19 cellular contexts compared by ENCODE assay signal in the genomic region with DNA sequence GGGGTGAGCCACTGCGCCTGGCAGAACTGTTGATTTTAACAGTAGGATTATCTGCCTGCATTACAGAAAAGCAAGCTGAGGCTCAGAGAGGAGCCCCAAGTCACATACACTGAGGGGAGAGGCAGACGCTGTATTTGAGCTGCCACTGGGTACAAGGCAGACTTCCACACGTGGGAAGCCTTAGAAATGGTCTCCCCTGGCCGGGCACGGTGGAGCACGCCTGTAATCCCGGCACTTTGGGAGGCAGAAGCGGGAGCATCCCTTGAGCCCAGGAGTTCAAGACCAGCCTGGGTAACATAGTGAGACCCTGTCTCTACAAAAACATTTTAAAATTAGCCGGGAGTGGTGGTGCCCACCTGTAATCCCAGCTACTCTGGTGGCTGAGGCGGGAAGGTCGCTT. TPM values are rescaled to one million over a fixed set of nuclear protein-coding genes. Genes with fewer than 3 reads are reported as not detected.
DNase-seq lines count a peak whose midpoint lies in the region; ATAC-seq, FAIRE-seq and TF ChIP-seq lines count a peak whose summit lies in the region.
"Had no signal": no experiment of that assay in that cellular context is flagged by ENCODE, and none has a peak within 500 bp of the region (broad histone marks: within the 10 kb centered on the region; RNA-seq: fewer than 3 reads in every experiment).

No MANE protein-coding gene starts in this region.

- H3K4me1 Mint-ChIP-seq in activated CD4-positive, alpha-beta T cell treated with anti-CD3 and anti-CD28 coated beads, Interleukin-2, amount 10 ng/mL, durations not matched to agents 7 days and 5 days, result peaks cover 9% of the 10 kb centered on the region
- H3K4me1 Mint-ChIP-seq in activated CD4-positive, alpha-beta T cell treated with anti-CD3 and anti-CD28 coated beads for 36 hours, result no peaks in the 10 kb centered on the region
- peaks cover 0 to 12% (median 7%) of the 10 kb centered on the region in 3 donors for H3K4me1 Mint-ChIP-seq in CD8-positive, alpha-beta memory T cell
- H3K4me1 Mint-ChIP-seq in activated T-helper 17 cell treated with anti-CD3 and anti-CD28 coated beads, Interleukin-2, amount 50 U/mL, for 72 hours, result no peaks in the 10 kb centered on the region
- H3K4me1 Mint-ChIP-seq in naive thymus-derived CD8-positive, alpha-beta T cell, result peaks cover 0 to 13% (median 7%) of the 10 kb centered on the region in 4 donors

- H3K4me1 ChIP-seq in CD8-positive, alpha-beta memory T cell (ENCODE audit: insufficient read depth, low read length), result no peaks in the 10 kb centered on the region

- no peak overlapping the region for H3K27ac Mint-ChIP-seq in activated CD4-positive, alpha-beta T cell treated with anti-CD3 and anti-CD28 coated beads, Interleukin-2, amount 10 ng/mL, durations not matched to agents 7 days and 5 days
- no peak overlapping the region for H3K27ac Mint-ChIP-seq in activated CD4-positive, alpha-beta T cell treated with anti-CD3 and anti-CD28 coated beads for 36 hours
- no peak overlapping the region for H3K27ac Mint-ChIP-seq in CD8-positive, alpha-beta memory T cell
- H3K27ac Mint-ChIP-seq in activated T-helper 17 cell treated with anti-CD3 and anti-CD28 coated beads, Interleukin-2, amount 50 U/mL, for 72 hours, result no peak overlapping the region
- H3K27ac Mint-ChIP-seq in naive thymus-derived CD8-positive, alpha-beta T cell, result peak overlapping the region in 1 of 10 donors; percentile 31

- no peak for DNase-seq in activated CD4-positive, alpha-beta T cell treated with anti-CD3 and anti-CD28 coated beads, Interleukin-2, amount 10 ng/mL, durations not matched to agents 7 days and 5 days
- no peak for DNase-seq in activated CD4-positive, alpha-beta T cell treated with anti-CD3 and anti-CD28 coated beads for 36 hours
- DNase-seq in CD8-positive, alpha-beta memory T cell, result no peak
- DNase-seq in naive thymus-derived CD8-positive, alpha-beta T cell, result no peak
- DNase-seq in NCI-H1105 (lab: John Stamatoyannopoulos, UW), result no peak
- DNase-seq in D721Med (ENCODE audit: insufficient read length, low spot score), result no peak
- DNase-seq: activated CD4-positive, alpha-beta T cell treated with anti-CD3 and anti-CD28 coated beads for 4 hours; activated effector memory CD4-positive, alpha-beta T cell treated with Interleukin-2 at 50 U/mL for 16 hours; brain microvascular endothelial cell; Calu3; HCEC 1CT; NCI-H2081; NCI-H510A; right cardiac atrium; T1000 had no signal

- CTCF ChIA-PET in activated CD4-positive, alpha-beta T cell treated with anti-CD3 and anti-CD28 coated beads, Interleukin-2, amount 10 ng/mL, durations not matched to agents 7 days and 5 days (lab: Charles Lee), result no interaction called here
- CTCF ChIA-PET in activated CD4-positive, alpha-beta T cell treated with anti-CD3 and anti-CD28 coated beads for 36 hours (lab: Charles Lee), result interaction anchor here (1.1 kb wide), 1 partner anchor 109 kb away, joined by 3 read pairs; no protein-coding TSS in a partner anchor
- CTCF ChIA-PET in CD8-positive, alpha-beta memory T cell (lab: Charles Lee), result interaction anchor here (1.6 kb wide), 1 partner anchor 16 kb away, joined by 4 read pairs; no protein-coding TSS in a partner anchor

- no peak overlapping the region for H3K27ac ChIP-seq in CD8-positive, alpha-beta memory T cell (ENCODE audit: low read depth, low read length)
- H3K27ac ChIP-seq: brain microvascular endothelial cell, esophagus muscularis mucosa had no signal

- H3K27me3 ChIP-seq in CD8-positive, alpha-beta memory T cell (ENCODE audit: insufficient read depth, low read length, poor library complexity, severe bottlenecking), result no peaks in the 10 kb centered on the region
- H3K27me3 ChIP-seq: brain microvascular endothelial cell had no signal

- FAIRE-seq in D721Med (lab: Jason Lieb, UNC), result no peak
- FAIRE-seq: islet of Langerhans had no signal

- no peaks in the 10 kb centered on the region for H3K36me3 ChIP-seq in CD8-positive, alpha-beta memory T cell (ENCODE audit: insufficient read depth, low read length)
- H3K36me3 ChIP-seq: brain microvascular endothelial cell, esophagus muscularis mucosa had no signal

- H3K9me3 ChIP-seq in CD8-positive, alpha-beta memory T cell (ENCODE audit: low read length), result no peaks in the 10 kb centered on the region
- H3K9me3 ChIP-seq: esophagus muscularis mucosa had no signal

- no peaks in the 10 kb centered on the region for H3K9me3 Mint-ChIP-seq in activated CD4-positive, alpha-beta T cell treated with anti-CD3 and anti-CD28 coated beads, Interleukin-2, amount 10 ng/mL, durations not matched to agents 7 days and 5 days
- H3K9me3 Mint-ChIP-seq in activated CD4-positive, alpha-beta T cell treated with anti-CD3 and anti-CD28 coated beads for 36 hours (ENCODE audit: low read depth), result no peaks in the 10 kb centered on the region
- no peaks in the 10 kb centered on the region for H3K9me3 Mint-ChIP-seq in CD8-positive, alpha-beta memory T cell
- H3K9me3 Mint-ChIP-seq in activated T-helper 17 cell treated with anti-CD3 and anti-CD28 coated beads, Interleukin-2, amount 50 U/mL, for 72 hours, result no peaks in the 10 kb centered on the region
- peaks cover 0 to 1% (median 0%) of the 10 kb centered on the region in 9 donors for H3K9me3 Mint-ChIP-seq in naive thymus-derived CD8-positive, alpha-beta T cell

- POLR2A ChIA-PET in activated CD4-positive, alpha-beta T cell treated with anti-CD3 and anti-CD28 coated beads, Interleukin-2, amount 10 ng/mL, durations not matched to agents 7 days and 5 days (lab: Charles Lee), result no interaction called here
- POLR2A ChIA-PET in activated CD4-positive, alpha-beta T cell treated with anti-CD3 and anti-CD28 coated beads for 36 hours (lab: Charles Lee), result interaction anchor here (0.5 kb wide), 1 partner anchor 90 kb away, joined by 4 read pairs; no protein-coding TSS in a partner anchor
- POLR2A ChIA-PET in CD8-positive, alpha-beta memory T cell (lab: Charles Lee), result no interaction called here
- POLR2A ChIA-PET in naive thymus-derived CD8-positive, alpha-beta T cell (lab: Charles Lee), result interaction anchor here (1.2 kb wide), 1 partner anchor 8 kb away, joined by 3 read pairs; no protein-coding TSS in a partner anchor

- no peak for ATAC-seq in activated CD4-positive, alpha-beta T cell treated with anti-CD3 and anti-CD28 coated beads for 36 hours
- ATAC-seq in activated T-helper 17 cell treated with anti-CD3 and anti-CD28 coated beads, Interleukin-2, amount 50 U/mL, for 72 hours (replicated peaks), result no peak
- no peak for ATAC-seq in naive thymus-derived CD8-positive, alpha-beta T cell
- ATAC-seq in GM19035 (IDR thresholded peaks at IDR 0.05; ENCODE audit: unreplicated experiment), result no peak

- H3K4me3 Mint-ChIP-seq in activated CD4-positive, alpha-beta T cell treated with anti-CD3 and anti-CD28 coated beads, Interleukin-2, amount 10 ng/mL, durations not matched to agents 7 days and 5 days, result peak overlapping the region; percentile 45
- no peak overlapping the region for H3K4me3 Mint-ChIP-seq in activated CD4-positive, alpha-beta T cell treated with anti-CD3 and anti-CD28 coated beads for 36 hours
- H3K4me3 Mint-ChIP-seq in CD8-positive, alpha-beta memory T cell, result peak overlapping the region; percentile 47 to 80 (median 61)
- H3K4me3 Mint-ChIP-seq in activated T-helper 17 cell treated with anti-CD3 and anti-CD28 coated beads, Interleukin-2, amount 50 U/mL, for 72 hours, result peak overlapping the region; percentile 57
- H3K4me3 Mint-ChIP-seq in naive thymus-derived CD8-positive, alpha-beta T cell, result peak overlapping the region; percentile 39 to 70 (median 62)

- TF ChIP-seq CTCF in D721Med (IDR thresholded peaks at IDR 0.05; ENCODE audit: insufficient read depth, missing control alignments), result no peak

- H3K4me3 ChIP-seq in CD8-positive, alpha-beta memory T cell (ENCODE audit: low read length), result no peak overlapping the region

- H3K27me3 Mint-ChIP-seq in activated CD4-positive, alpha-beta T cell treated with anti-CD3 and anti-CD28 coated beads, Interleukin-2, amount 10 ng/mL, durations not matched to agents 7 days and 5 days, result peaks cover 5% of the 10 kb centered on the region
- peaks cover 11% of the 10 kb centered on the region for H3K27me3 Mint-ChIP-seq in activated CD4-positive, alpha-beta T cell treated with anti-CD3 and anti-CD28 coated beads for 36 hours
- H3K27me3 Mint-ChIP-seq in CD8-positive, alpha-beta memory T cell, result peaks cover 1 to 8% of the 10 kb centered on the region in 2 donors
- no peaks in the 10 kb centered on the region for H3K27me3 Mint-ChIP-seq in activated T-helper 17 cell treated with anti-CD3 and anti-CD28 coated beads, Interleukin-2, amount 50 U/mL, for 72 hours
- peaks cover 0 to 3% (median 0%) of the 10 kb centered on the region in 5 donors for H3K27me3 Mint-ChIP-seq in naive thymus-derived CD8-positive, alpha-beta T cell

- H3K36me3 Mint-ChIP-seq in activated CD4-positive, alpha-beta T cell treated with anti-CD3 and anti-CD28 coated beads, Interleukin-2, amount 10 ng/mL, durations not matched to agents 7 days and 5 days (ENCODE audit: low read depth), result no peaks in the 10 kb centered on the region
- no peaks in the 10 kb centered on the region for H3K36me3 Mint-ChIP-seq in activated CD4-positive, alpha-beta T cell treated with anti-CD3 and anti-CD28 coated beads for 36 hours (ENCODE audit: low read depth)
- H3K36me3 Mint-ChIP-seq in CD8-positive, alpha-beta memory T cell, result no peaks in the 10 kb centered on the region
- no peaks in the 10 kb centered on the region for H3K36me3 Mint-ChIP-seq in activated T-helper 17 cell treated with anti-CD3 and anti-CD28 coated beads, Interleukin-2, amount 50 U/mL, for 72 hours (ENCODE audit: low read depth)
- H3K36me3 Mint-ChIP-seq in naive thymus-derived CD8-positive, alpha-beta T cell, result no peaks in the 10 kb centered on the region

- intact Hi-C loops in activated CD4-positive, alpha-beta T cell treated with anti-CD3 and anti-CD28 coated beads for 36 hours (cut with DNase I, micrococcal nuclease), result loop anchor here in 1 of 2 experiments (1.0 to 5.0 kb wide), 6 partner anchors 33 to 740 kb away; a partner anchor contains a TSS

RNA-seq across cellular contexts. Expression of a gene that starts 0.9 kb away (rescaled TPM):
- total RNA-seq in activated CD4-positive, alpha-beta T cell treated with anti-CD3 and anti-CD28 coated beads, Interleukin-2, amount 10 ng/mL, durations not matched to agents 7 days and 5 days, result not detected
- total RNA-seq in activated CD4-positive, alpha-beta T cell treated with anti-CD3 and anti-CD28 coated beads for 36 hours, result under 1 TPM; 0.11 to 0.23 TPM
- total RNA-seq in CD8-positive, alpha-beta memory T cell, result under 1 TPM; 0.09 to 0.38 TPM
- not detected for polyA plus RNA-seq in CD8-positive, alpha-beta memory T cell
- not detected for total RNA-seq in activated T-helper 17 cell treated with anti-CD3 and anti-CD28 coated beads, Interleukin-2, amount 50 U/mL, for 72 hours
- total RNA-seq in naive thymus-derived CD8-positive, alpha-beta T cell, result under 1 TPM; 0.16 to 0.31 TPM
- polyA plus RNA-seq in naive thymus-derived CD8-positive, alpha-beta T cell, result under 1 TPM in 2 of 3 donors, not detected in 1; 0.07 to 0.52 TPM

Comparison
In these comparisons a context has a peak if more than half of its experiments do, and no peak if none do; other contexts are left out.
1. POLR2A ChIA-PET loops: an anchor here in activated CD4-positive, alpha-beta T cell treated with anti-CD3 and anti-CD28 coated beads for 36 hours (0.5 kb wide) and naive thymus-derived CD8-positive, alpha-beta T cell (1.2 kb wide); none called in activated CD4-positive, alpha-beta T cell treated with anti-CD3 and anti-CD28 coated beads, Interleukin-2, amount 10 ng/mL, durations not matched to agents 7 days and 5 days and CD8-positive, alpha-beta memory T cell.